1 cellular context compared by ENCODE assay signal in genomic region chr16:1772362-1772907, GRCh38.
TF ChIP-seq lines count a peak whose summit lies in the region.

EME2 (plus strand) TSS chr16:1772810; CDS start chr16:1773228, 418 bp downstream.

TF ChIP-seq in HCT116, 20 proteins besides CTCF, POLR2A, EP300 and RAD21 (continued from another document):
- TF ChIP-seq ZBTB33 (IDR thresholded peaks at IDR 0.05; ENCODE audit: extremely low read depth, insufficient replicate concordance, low read length) (no peak), EZH2 (IDR thresholded peaks at IDR 0.05) (no peak), ELF1 (IDR thresholded peaks at IDR 0.05; ENCODE audit: borderline replicate concordance, low read depth) (no peak)
